Comparison of ENCODE assay signal across 9 cellular contexts in the genomic region with DNA sequence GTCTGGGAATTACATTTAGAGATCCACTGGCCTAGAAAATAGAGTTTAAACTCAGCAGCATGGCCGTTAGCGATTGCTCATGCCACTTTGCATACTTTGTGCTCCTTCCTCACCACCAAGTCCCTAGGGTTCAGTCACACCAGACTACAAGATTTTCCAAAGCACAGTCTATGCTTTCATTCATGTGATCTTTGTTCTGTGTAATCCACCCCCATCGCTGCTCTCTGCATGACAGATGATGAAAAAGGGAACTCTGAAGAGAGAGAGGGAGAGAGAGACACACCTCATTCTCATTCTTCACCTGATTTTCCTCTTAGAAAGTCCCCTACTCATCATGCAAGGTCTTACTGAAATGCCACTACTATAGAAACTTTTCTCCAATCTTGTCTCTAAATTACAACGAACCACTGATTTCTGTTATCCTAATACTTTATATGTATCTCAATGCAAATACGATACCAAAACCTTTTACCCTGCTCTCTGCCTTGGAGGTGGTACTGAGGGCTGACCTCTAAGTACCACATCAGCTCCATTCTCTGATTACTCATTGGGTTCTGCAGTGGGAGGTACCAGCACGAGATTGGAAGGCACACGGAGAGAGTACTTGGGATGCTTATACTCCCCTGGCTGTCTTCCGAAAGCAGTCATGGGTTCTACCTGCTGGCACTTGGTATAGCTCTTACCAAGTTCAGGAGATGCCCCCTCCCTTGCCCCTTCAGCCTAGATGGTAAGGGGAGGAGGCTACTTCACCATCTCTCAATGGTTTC. TPM values are rescaled to one million over a fixed set of nuclear protein-coding genes. Genes with fewer than 3 reads are reported as not detected.
DNase-seq lines count a peak whose midpoint lies in the region; ATAC-seq and TF ChIP-seq lines count a peak whose summit lies in the region.
"Had no signal": no experiment of that assay in that cellular context is flagged by ENCODE, and none has a peak within 500 bp of the region (broad histone marks: within the 10 kb centered on the region; RNA-seq: fewer than 3 reads in every experiment).

No MANE protein-coding gene starts in this region.

- DNase-seq in activated T-cell treated with anti-CD3 and anti-CD28 coated beads for 24 hours (ENCODE audit: low read depth) (peak; percentile 36), activated T-cell treated with anti-CD3 and anti-CD28 coated beads for 4 hours (no peak), tibial artery (no peak), mucosa of gallbladder (ENCODE audit: low spot score) (no peak), DMS79 (lab: John Stamatoyannopoulos, UW) (no peak)
- DNase-seq in activated CD4-positive, alpha-beta T cell treated with anti-CD3 and anti-CD28 coated beads, Interleukin-2, amount 50 U/mL, for 48 hours, result peak; percentile 56 to 73
- DNase-seq in stimulated activated CD4-positive, alpha-beta T cell treated with anti-CD3 and anti-CD28 coated beads, Interleukin-2, amount 100 ng/mL, for 24 hours, result peak; percentile 24 to 71

- H3K9me3 ChIP-seq in tibial artery, result no peaks in the 10 kb centered on the region

- intact Hi-C loops in tibial artery (cut with DNase I; ENCODE audit: low total_unique reads), result no loop called here

- H3K27ac ChIP-seq in tibial artery, result no peak overlapping the region
- H3K27ac ChIP-seq: VCaP had no signal

- peak; percentile 84 for ATAC-seq in HG03045 (IDR thresholded peaks at IDR 0.05; ENCODE audit: unreplicated experiment)

- H3K36me3 ChIP-seq in tibial artery, result peaks cover 15 to 28% (median 15%) of the 10 kb centered on the region in 3 donors

- peaks cover 0 to 7% (median 4%) of the 10 kb centered on the region in 4 donors for H3K4me1 ChIP-seq in tibial artery

- no peak overlapping the region for H3K4me3 ChIP-seq in tibial artery

- TF ChIP-seq CTCF in tibial artery (IDR thresholded peaks at IDR 0.05), result no peak

- peaks cover 0 to 5% of the 10 kb centered on the region in 2 donors for H3K27me3 ChIP-seq in tibial artery

RNA-seq across cellular contexts. Expression of gene PARP15, which starts 1.1 kb away (rescaled TPM):
- 2.3 TPM for total RNA-seq in mucosa of gallbladder

RNA-seq across cellular contexts. Expression of gene DTX3L, which starts 12.2 kb away (rescaled TPM):
- total RNA-seq in mucosa of gallbladder, result 39.9 TPM

RNA-seq across cellular contexts. Expression of gene PARP9, which starts 12.3 kb away (rescaled TPM):
- total RNA-seq in mucosa of gallbladder, result 29.6 TPM

Comparison
In these comparisons a context has a peak if more than half of its experiments do, and no peak if none do; other contexts are left out.
1. DNase-seq: peak in activated T-cell treated with anti-CD3 and anti-CD28 coated beads for 24 hours (single experiment), activated CD4-positive, alpha-beta T cell treated with anti-CD3 and anti-CD28 coated beads, Interleukin-2, amount 50 U/mL, for 48 hours (2 of 2) and stimulated activated CD4-positive, alpha-beta T cell treated with anti-CD3 and anti-CD28 coated beads, Interleukin-2, amount 100 ng/mL, for 24 hours (2 of 2); none in activated T-cell treated with anti-CD3 and anti-CD28 coated beads for 4 hours (single experiment), tibial artery (0 of 2), mucosa of gallbladder (single experiment) and DMS79 (single experiment).